9 cellular contexts compared by ENCODE assay signal in genomic region chr17:83189673-83190385, GRCh38.
DNase-seq lines count a peak whose midpoint lies in the region; ATAC-seq and TF ChIP-seq lines count a peak whose summit lies in the region.
"Had no signal": no experiment of that assay in that cellular context is flagged by ENCODE, and none has a peak within 500 bp of the region (broad histone marks: within the 10 kb centered on the region; RNA-seq: fewer than 3 reads in every experiment).

No MANE protein-coding gene starts in this region.

- ATAC-seq in heart left ventricle: peak in 3 of 4 donors; percentile 66 to 79 (median 66)
- peak; percentile 90 for ATAC-seq in sciatic nerve
- ATAC-seq in GM21447 (IDR thresholded peaks at IDR 0.05; ENCODE audit: unreplicated experiment): no peak
- no peak for ATAC-seq in GM19023 (IDR thresholded peaks at IDR 0.05; ENCODE audit: unreplicated experiment)

- WGBS in heart left ventricle, 4 donors: 57 to 69% (median 64%) methylated on average over 22 of the region's 22 CpGs
- WGBS in mesendoderm (ENCODE audit: extremely low coverage, insufficient coverage, low lambda C conversion rate): no CpG with 5 or more reads among the region's 22 CpGs

- no peak overlapping the region for H2BK5ac ChIP-seq in mesendoderm (ENCODE audit: low read length)

- H2AK5ac ChIP-seq in mesendoderm (ENCODE audit: low read length): no peak overlapping the region

- H3K27ac ChIP-seq in WERI-Rb-1: no peak overlapping the region
- peak overlapping the region in 1 of 12 donors; percentile 17 for H3K27ac ChIP-seq in heart left ventricle
- H3K27ac ChIP-seq in mesendoderm (ENCODE audit: low read depth, low read length): no peak overlapping the region

- no peak overlapping the region for H2BK15ac ChIP-seq in mesendoderm (replicated peaks; ENCODE audit: low read depth)

- no peaks in the 10 kb centered on the region for H3K79me1 ChIP-seq in mesendoderm (ENCODE audit: low read length)

- H3K4ac ChIP-seq in mesendoderm (ENCODE audit: low read depth, low read length): no peak overlapping the region

- no peak overlapping the region for H3K56ac ChIP-seq in mesendoderm (ENCODE audit: low read length)

- no peak overlapping the region for H3K9ac ChIP-seq in mesendoderm (ENCODE audit: low read length)

- TF ChIP-seq CTCF in WERI-Rb-1 (IDR thresholded peaks at IDR 0.05; ENCODE audit: low read depth, low read length) (no peak), heart left ventricle (IDR thresholded peaks at IDR 0.05) (no peak)

- no peak for TF ChIP-seq POLR2A in heart left ventricle (IDR thresholded peaks at IDR 0.05)

- H3K23ac ChIP-seq in mesendoderm (ENCODE audit: low read length): no peak overlapping the region

- H3K9me3 ChIP-seq in WERI-Rb-1 (ENCODE audit: severe bottlenecking) (peaks cover 15% of the 10 kb centered on the region), heart left ventricle (peaks cover 0 to 10% (median 3%) of the 10 kb centered on the region in 12 donors)

- H3K4me2 ChIP-seq in mesendoderm (ENCODE audit: low read length): no peak overlapping the region

- H3K4me3 ChIP-seq in WERI-Rb-1 (ENCODE audit: low read depth, low read length) (no peak overlapping the region), heart left ventricle (no peak overlapping the region), mesendoderm (ENCODE audit: low read length) (no peak overlapping the region)

- H3K27me3 ChIP-seq in WERI-Rb-1 (ENCODE audit: insufficient read depth, low read depth, severe bottlenecking) (no peaks in the 10 kb centered on the region), heart left ventricle (no peaks in the 10 kb centered on the region), mesendoderm (ENCODE audit: insufficient read depth, low read length, poor library complexity) (no peaks in the 10 kb centered on the region)

- no peak overlapping the region for H3K18ac ChIP-seq in mesendoderm (ENCODE audit: low read length)

- peaks cover 0 to 27% (median 5%) of the 10 kb centered on the region in 12 donors for H3K4me1 ChIP-seq in heart left ventricle
- H3K4me1 ChIP-seq in mesendoderm (ENCODE audit: control insufficient read depth, low read depth, low read length): no peaks in the 10 kb centered on the region

- no peak overlapping the region for H4K8ac ChIP-seq in mesendoderm (ENCODE audit: low read depth, low read length)

- no peak overlapping the region for H2BK120ac ChIP-seq in mesendoderm (ENCODE audit: low read depth, low read length)

- no peaks in the 10 kb centered on the region for H3K79me2 ChIP-seq in mesendoderm (ENCODE audit: control insufficient read depth, insufficient read depth, low read length)

- H3K36me3 ChIP-seq in WERI-Rb-1 (no peaks in the 10 kb centered on the region), heart left ventricle (no peaks in the 10 kb centered on the region), mesendoderm (ENCODE audit: control insufficient read depth, insufficient read depth, low read length) (no peaks in the 10 kb centered on the region)

- no peak overlapping the region for H4K5ac ChIP-seq in mesendoderm (ENCODE audit: low read length)

- intact Hi-C loops in heart left ventricle (cut with DNase I): no loop called here
- intact Hi-C loops in sciatic nerve (cut with DNase I): no loop called here

- DNase-seq in D341Med (ENCODE audit: low spot score) (peak; percentile 33), WERI-Rb-1 (peak; percentile 8), heart left ventricle (peak; percentile 13 to 73 (median 47)), sciatic nerve (ENCODE audit: low spot score) (peak; percentile 73), mesendoderm (no peak), NCI-H2107 treated with DMSO at 0.1 percent for 48 hours (lab: John Stamatoyannopoulos, UW; ENCODE audit: unreplicated experiment) (no peak)
- DNase-seq: substantia nigra had no signal

Comparison
In these comparisons a context has a peak if more than half of its experiments do, and no peak if none do; other contexts are left out.
1. DNase-seq: peak in D341Med (single experiment), WERI-Rb-1 (single experiment), heart left ventricle (5 of 5) and sciatic nerve (single experiment); none in mesendoderm (single experiment) and NCI-H2107 treated with DMSO at 0.1 percent for 48 hours (single experiment).
2. ATAC-seq: peak in heart left ventricle (3 of 4) and sciatic nerve (single experiment); none in GM21447 (single experiment) and GM19023 (single experiment).